ENCODE assay signal across 1 cellular context in the genomic region with DNA sequence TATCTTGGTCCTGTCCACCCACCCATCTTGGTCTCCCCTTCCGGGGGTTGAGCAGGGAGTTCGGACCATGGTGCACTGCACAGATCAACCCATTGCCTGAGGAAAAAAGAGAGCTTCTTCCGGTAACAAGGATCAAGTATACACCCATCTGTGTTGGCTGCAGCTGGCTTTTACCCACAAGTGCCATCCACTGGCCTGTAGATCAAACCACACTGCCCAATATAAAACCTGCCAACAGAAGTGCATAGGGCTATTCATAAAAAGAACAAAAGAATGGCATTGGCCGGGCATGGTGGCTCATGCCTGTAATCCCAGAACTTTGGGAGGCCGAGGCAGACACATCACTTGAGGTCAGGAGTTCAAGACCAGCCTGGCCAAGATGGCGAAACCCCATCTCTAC.
TF ChIP-seq lines count a peak whose summit lies in the region.

No MANE protein-coding gene starts in this region.

TF ChIP-seq in H1, 55 proteins besides CTCF, POLR2A, EP300 and RAD21:
- TF ChIP-seq POLR2AphosphoS5 (IDR thresholded peaks at IDR 0.05; ENCODE audit: low read depth, low read length) (no peak), SP1 (IDR thresholded peaks at IDR 0.05; ENCODE audit: low read depth, low read length) (no peak), CREB1 (IDR thresholded peaks at IDR 0.05) (no peak), TAF7 (optimal IDR thresholded peaks at IDR 0.05; ENCODE audit: borderline replicate concordance, low read depth, low read length) (no peak), RXRA (IDR thresholded peaks at IDR 0.05; ENCODE audit: insufficient read depth, low read depth, low read length) (no peak), BRCA1 (IDR thresholded peaks at IDR 0.05; ENCODE audit: low read depth, low read length) (no peak), RNF2 (IDR thresholded peaks at IDR 0.05; ENCODE audit: borderline replicate concordance, low read depth, low read length, missing control alignments, poor library complexity, severe bottlenecking) (no peak), HDAC6 (IDR thresholded peaks at IDR 0.05; ENCODE audit: low read depth, low read length) (no peak)
- TF ChIP-seq, protein P1, sequence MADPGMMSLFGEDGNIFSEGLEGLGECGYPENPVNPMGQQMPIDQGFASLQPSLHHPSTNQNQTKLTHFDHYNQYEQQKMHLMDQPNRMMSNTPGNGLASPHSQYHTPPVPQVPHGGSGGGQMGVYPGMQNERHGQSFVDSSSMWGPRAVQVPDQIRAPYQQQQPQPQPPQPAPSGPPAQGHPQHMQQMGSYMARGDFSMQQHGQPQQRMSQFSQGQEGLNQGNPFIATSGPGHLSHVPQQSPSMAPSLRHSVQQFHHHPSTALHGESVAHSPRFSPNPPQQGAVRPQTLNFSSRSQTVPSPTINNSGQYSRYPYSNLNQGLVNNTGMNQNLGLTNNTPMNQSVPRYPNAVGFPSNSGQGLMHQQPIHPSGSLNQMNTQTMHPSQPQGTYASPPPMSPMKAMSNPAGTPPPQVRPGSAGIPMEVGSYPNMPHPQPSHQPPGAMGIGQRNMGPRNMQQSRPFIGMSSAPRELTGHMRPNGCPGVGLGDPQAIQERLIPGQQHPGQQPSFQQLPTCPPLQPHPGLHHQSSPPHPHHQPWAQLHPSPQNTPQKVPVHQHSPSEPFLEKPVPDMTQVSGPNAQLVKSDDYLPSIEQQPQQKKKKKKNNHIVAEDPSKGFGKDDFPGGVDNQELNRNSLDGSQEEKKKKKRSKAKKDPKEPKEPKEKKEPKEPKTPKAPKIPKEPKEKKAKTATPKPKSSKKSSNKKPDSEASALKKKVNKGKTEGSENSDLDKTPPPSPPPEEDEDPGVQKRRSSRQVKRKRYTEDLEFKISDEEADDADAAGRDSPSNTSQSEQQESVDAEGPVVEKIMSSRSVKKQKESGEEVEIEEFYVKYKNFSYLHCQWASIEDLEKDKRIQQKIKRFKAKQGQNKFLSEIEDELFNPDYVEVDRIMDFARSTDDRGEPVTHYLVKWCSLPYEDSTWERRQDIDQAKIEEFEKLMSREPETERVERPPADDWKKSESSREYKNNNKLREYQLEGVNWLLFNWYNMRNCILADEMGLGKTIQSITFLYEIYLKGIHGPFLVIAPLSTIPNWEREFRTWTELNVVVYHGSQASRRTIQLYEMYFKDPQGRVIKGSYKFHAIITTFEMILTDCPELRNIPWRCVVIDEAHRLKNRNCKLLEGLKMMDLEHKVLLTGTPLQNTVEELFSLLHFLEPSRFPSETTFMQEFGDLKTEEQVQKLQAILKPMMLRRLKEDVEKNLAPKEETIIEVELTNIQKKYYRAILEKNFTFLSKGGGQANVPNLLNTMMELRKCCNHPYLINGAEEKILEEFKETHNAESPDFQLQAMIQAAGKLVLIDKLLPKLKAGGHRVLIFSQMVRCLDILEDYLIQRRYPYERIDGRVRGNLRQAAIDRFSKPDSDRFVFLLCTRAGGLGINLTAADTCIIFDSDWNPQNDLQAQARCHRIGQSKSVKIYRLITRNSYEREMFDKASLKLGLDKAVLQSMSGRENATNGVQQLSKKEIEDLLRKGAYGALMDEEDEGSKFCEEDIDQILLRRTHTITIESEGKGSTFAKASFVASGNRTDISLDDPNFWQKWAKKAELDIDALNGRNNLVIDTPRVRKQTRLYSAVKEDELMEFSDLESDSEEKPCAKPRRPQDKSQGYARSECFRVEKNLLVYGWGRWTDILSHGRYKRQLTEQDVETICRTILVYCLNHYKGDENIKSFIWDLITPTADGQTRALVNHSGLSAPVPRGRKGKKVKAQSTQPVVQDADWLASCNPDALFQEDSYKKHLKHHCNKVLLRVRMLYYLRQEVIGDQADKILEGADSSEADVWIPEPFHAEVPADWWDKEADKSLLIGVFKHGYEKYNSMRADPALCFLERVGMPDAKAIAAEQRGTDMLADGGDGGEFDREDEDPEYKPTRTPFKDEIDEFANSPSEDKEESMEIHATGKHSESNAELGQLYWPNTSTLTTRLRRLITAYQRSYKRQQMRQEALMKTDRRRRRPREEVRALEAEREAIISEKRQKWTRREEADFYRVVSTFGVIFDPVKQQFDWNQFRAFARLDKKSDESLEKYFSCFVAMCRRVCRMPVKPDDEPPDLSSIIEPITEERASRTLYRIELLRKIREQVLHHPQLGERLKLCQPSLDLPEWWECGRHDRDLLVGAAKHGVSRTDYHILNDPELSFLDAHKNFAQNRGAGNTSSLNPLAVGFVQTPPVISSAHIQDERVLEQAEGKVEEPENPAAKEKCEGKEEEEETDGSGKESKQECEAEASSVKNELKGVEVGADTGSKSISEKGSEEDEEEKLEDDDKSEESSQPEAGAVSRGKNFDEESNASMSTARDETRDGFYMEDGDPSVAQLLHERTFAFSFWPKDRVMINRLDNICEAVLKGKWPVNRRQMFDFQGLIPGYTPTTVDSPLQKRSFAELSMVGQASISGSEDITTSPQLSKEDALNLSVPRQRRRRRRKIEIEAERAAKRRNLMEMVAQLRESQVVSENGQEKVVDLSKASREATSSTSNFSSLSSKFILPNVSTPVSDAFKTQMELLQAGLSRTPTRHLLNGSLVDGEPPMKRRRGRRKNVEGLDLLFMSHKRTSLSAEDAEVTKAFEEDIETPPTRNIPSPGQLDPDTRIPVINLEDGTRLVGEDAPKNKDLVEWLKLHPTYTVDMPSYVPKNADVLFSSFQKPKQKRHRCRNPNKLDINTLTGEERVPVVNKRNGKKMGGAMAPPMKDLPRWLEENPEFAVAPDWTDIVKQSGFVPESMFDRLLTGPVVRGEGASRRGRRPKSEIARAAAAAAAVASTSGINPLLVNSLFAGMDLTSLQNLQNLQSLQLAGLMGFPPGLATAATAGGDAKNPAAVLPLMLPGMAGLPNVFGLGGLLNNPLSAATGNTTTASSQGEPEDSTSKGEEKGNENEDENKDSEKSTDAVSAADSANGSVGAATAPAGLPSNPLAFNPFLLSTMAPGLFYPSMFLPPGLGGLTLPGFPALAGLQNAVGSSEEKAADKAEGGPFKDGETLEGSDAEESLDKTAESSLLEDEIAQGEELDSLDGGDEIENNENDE (IDR thresholded peaks at IDR 0.05; ENCODE audit: insufficient replicate concordance, low read length) = no peak
